ENCODE assay signal across 26 cellular contexts in the genomic region with DNA sequence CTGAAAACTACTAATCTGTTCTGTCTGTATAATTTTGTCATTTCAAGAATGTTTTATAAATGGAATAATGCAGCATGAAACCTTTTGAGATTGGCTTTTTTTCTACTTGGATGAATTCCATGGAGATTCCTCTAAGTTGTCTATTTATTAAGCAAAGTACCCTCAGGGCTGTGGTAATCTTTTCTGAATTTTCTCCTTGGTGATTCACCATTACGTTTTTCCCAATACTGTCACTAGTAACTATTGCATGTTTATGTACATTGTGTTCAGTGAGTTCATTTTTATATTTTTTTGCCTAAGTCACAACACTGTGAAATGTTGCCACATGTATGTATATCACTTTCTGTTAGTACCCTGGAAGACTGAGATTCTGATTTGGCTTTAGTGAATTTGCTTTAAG.
DNase-seq lines count a peak whose midpoint lies in the region; ATAC-seq and TF ChIP-seq lines count a peak whose summit lies in the region.
"Had no signal": no experiment of that assay in that cellular context is flagged by ENCODE, and none has a peak within 500 bp of the region (broad histone marks: within the 10 kb centered on the region; RNA-seq: fewer than 3 reads in every experiment).

No MANE protein-coding gene starts in this region.

- CTCF ChIA-PET in RWPE1 (lab: Yijun Ruan, JAX), result no interaction called here
- CTCF ChIA-PET in activated naive CD4-positive, alpha-beta T cell treated with anti-CD3 and anti-CD28 coated beads, Interleukin-2, amount 10 ng/mL, durations not matched to agents 7 days and 5 days (lab: Charles Lee), result no interaction called here

- POLR2A ChIA-PET in RWPE1 (lab: Yijun Ruan, JAX; ENCODE audit: low non-redundant PET), result no interaction called here

- H3K27ac ChIP-seq in RWPE1, result no peak overlapping the region
- H3K27ac ChIP-seq: BLaER1 treated with 17β-estradiol and CSF1 and Interleukin-3, amounts not matched to agents 10 nM and 100 nM; SJSA1 had no signal

- DNase-seq in HPDE6-E6E7 (ENCODE audit: extremely low spot score), result peak; percentile 13
- DNase-seq in RWPE1 (ENCODE audit: low spot score), result peak; percentile 53
- DNase-seq in fibroblast of gingiva (ENCODE audit: low read depth), result peak; percentile 88
- DNase-seq in mesothelial cell of epicardium (ENCODE audit: low spot score in 2 of 2, unreplicated experiment in 2 of 2), result no peak
- no peak for DNase-seq in activated naive CD4-positive, alpha-beta T cell treated with anti-CD3 and anti-CD28 coated beads, Interleukin-2, amount 10 ng/mL, durations not matched to agents 7 days and 5 days
- DNase-seq in NCI-H2171 treated with DMSO at 0.1 percent for 48 hours (lab: John Stamatoyannopoulos, UW), result no peak
- DNase-seq: CD4-positive, alpha-beta T cell; COR-L47; GDM1; GOT3; HFFc6; Kasumi-1; MV-4-11; NCI-H1105 treated with DMSO at 0.1 percent for 48 hours; NCI-H146; NCI-H1930; NCI-H2107; NCI-H446; NCI-H524 treated with DMSO at 0.1 percent for 48 hours; NCI-H774; Right ventricle myocardium superior had no signal

- peak overlapping the region; percentile 3 for H3K27ac Mint-ChIP-seq in mesothelial cell of epicardium
- no peak overlapping the region for H3K27ac Mint-ChIP-seq in activated naive CD4-positive, alpha-beta T cell treated with anti-CD3 and anti-CD28 coated beads, Interleukin-2, amount 10 ng/mL, durations not matched to agents 7 days and 5 days
- H3K27ac Mint-ChIP-seq: CD4-positive, alpha-beta T cell; HFFc6 had no signal

- peaks cover 19% of the 10 kb centered on the region for H3K4me1 Mint-ChIP-seq in mesothelial cell of epicardium
- H3K4me1 Mint-ChIP-seq in activated naive CD4-positive, alpha-beta T cell treated with anti-CD3 and anti-CD28 coated beads, Interleukin-2, amount 10 ng/mL, durations not matched to agents 7 days and 5 days, result no peaks in the 10 kb centered on the region

- H3K4me3 Mint-ChIP-seq in mesothelial cell of epicardium, result no peak overlapping the region
- H3K4me3 Mint-ChIP-seq in activated naive CD4-positive, alpha-beta T cell treated with anti-CD3 and anti-CD28 coated beads, Interleukin-2, amount 10 ng/mL, durations not matched to agents 7 days and 5 days, result no peak overlapping the region
- H3K4me3 Mint-ChIP-seq: CD4-positive, alpha-beta T cell; HFFc6 had no signal

- TF ChIP-seq CTCF in RWPE1 (conservative IDR thresholded peaks at IDR 0.05; ENCODE audit: low read depth) (no peak), mesothelial cell of epicardium (IDR thresholded peaks at IDR 0.05; ENCODE audit: unreplicated experiment) (no peak)

- no peaks in the 10 kb centered on the region for H3K9me3 Mint-ChIP-seq in mesothelial cell of epicardium
- H3K9me3 Mint-ChIP-seq in activated naive CD4-positive, alpha-beta T cell treated with anti-CD3 and anti-CD28 coated beads, Interleukin-2, amount 10 ng/mL, durations not matched to agents 7 days and 5 days, result no peaks in the 10 kb centered on the region

- ATAC-seq in HG02678 (IDR thresholded peaks at IDR 0.05; ENCODE audit: unreplicated experiment), result no peak
- ATAC-seq: GM12878, K562 had no signal

- H3K27me3 Mint-ChIP-seq in mesothelial cell of epicardium (ENCODE audit: low read depth), result peaks cover 3% of the 10 kb centered on the region
- H3K27me3 Mint-ChIP-seq in activated naive CD4-positive, alpha-beta T cell treated with anti-CD3 and anti-CD28 coated beads, Interleukin-2, amount 10 ng/mL, durations not matched to agents 7 days and 5 days, result no peaks in the 10 kb centered on the region
- H3K27me3 Mint-ChIP-seq: CD4-positive, alpha-beta T cell had no signal

- no peaks in the 10 kb centered on the region for H3K36me3 Mint-ChIP-seq in mesothelial cell of epicardium
- H3K36me3 Mint-ChIP-seq in activated naive CD4-positive, alpha-beta T cell treated with anti-CD3 and anti-CD28 coated beads, Interleukin-2, amount 10 ng/mL, durations not matched to agents 7 days and 5 days, result no peaks in the 10 kb centered on the region

Comparison
In these comparisons a context has a peak if more than half of its experiments do, and no peak if none do; other contexts are left out.
1. DNase-seq: peak in HPDE6-E6E7 (single experiment), RWPE1 (single experiment) and fibroblast of gingiva (single experiment); none in mesothelial cell of epicardium (0 of 2), activated naive CD4-positive, alpha-beta T cell treated with anti-CD3 and anti-CD28 coated beads, Interleukin-2, amount 10 ng/mL, durations not matched to agents 7 days and 5 days (single experiment) and NCI-H2171 treated with DMSO at 0.1 percent for 48 hours (single experiment).